In the genomic region with DNA sequence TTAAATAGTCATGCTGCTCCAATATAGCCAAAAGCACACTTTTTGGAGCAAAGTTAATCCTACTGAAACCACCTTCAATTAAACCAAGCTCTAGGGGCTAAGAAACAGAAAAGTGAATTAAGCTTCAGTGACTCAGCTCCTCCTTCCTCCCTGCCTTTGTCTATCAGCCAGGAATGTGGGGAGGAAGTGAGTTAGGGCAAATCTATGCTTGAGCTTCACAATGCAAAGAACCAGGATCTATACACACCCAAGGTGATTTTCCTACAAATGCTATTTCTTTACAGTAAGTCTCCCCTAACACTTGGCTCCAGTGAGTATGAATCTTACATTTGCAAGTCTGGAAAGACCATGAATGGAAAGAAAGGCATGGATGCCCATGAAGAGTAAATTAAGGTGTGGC, we compare ENCODE assay signal across 17 cellular contexts.
DNase-seq lines count a peak whose midpoint lies in the region; ATAC-seq, FAIRE-seq and TF ChIP-seq lines count a peak whose summit lies in the region.
"Had no signal": no experiment of that assay in that cellular context is flagged by ENCODE, and none has a peak within 500 bp of the region (broad histone marks: within the 10 kb centered on the region; RNA-seq: fewer than 3 reads in every experiment).

No MANE protein-coding gene starts in this region.

- no peak overlapping the region for H3K9ac ChIP-seq in fibroblast of lung (ENCODE audit: insufficient read depth, low read length)
- H3K9ac ChIP-seq in Karpas-422 (ENCODE audit: low read length): no peak overlapping the region

- no peak for TF ChIP-seq POLR2A in H54 (IDR thresholded peaks at IDR 0.05; ENCODE audit: low read depth, low read length)

- peak; percentile 100 for FAIRE-seq in H54 (lab: Jason Lieb, UNC)
- FAIRE-seq: GM12891, islet of Langerhans had no signal

- POLR2A ChIA-PET in RWPE1 (lab: Yijun Ruan, JAX; ENCODE audit: low non-redundant PET): no interaction called here

- H3K79me2 ChIP-seq in fibroblast of lung (ENCODE audit: control insufficient read depth, insufficient read depth, low read length) (no peaks in the 10 kb centered on the region), Karpas-422 (ENCODE audit: low read length) (no peaks in the 10 kb centered on the region)

- H3K27ac ChIP-seq in RWPE1 (no peak overlapping the region), fibroblast of lung (ENCODE audit: insufficient read depth, low read length) (no peak overlapping the region), Karpas-422 (ENCODE audit: low read length) (no peak overlapping the region)
- H3K27ac ChIP-seq: tibial nerve had no signal

- CTCF ChIA-PET in RWPE1 (lab: Yijun Ruan, JAX): interaction anchor here (0.6 kb wide), 1 partner anchor 25 kb away, joined by 3 read pairs; no protein-coding TSS in a partner anchor

- H3K4me1 ChIP-seq in fibroblast of lung (ENCODE audit: control insufficient read depth, extremely low read depth, insufficient read depth, low read length) (peaks cover 5% of the 10 kb centered on the region), Karpas-422 (ENCODE audit: low read length) (no peaks in the 10 kb centered on the region)
- H3K4me1 ChIP-seq: tibial nerve had no signal

- H2AFZ ChIP-seq in fibroblast of lung (ENCODE audit: low read length) (no peak overlapping the region), Karpas-422 (ENCODE audit: low read length) (no peak overlapping the region)

- DNase-seq in H54 (ENCODE audit: insufficient read length, low spot score) (peak; percentile 15), RWPE1 (ENCODE audit: low spot score) (peak; percentile 75), fibroblast of lung (ENCODE audit: low read depth in 2 of 2) (peak; percentile 2 to 84), retinal pigment epithelial cell (ENCODE audit: low read depth) (peak; percentile 27), Karpas-422 (no peak), SHP77 (lab: John Stamatoyannopoulos, UW) (no peak)
- DNase-seq: activated CD4-positive, alpha-beta T cell treated with anti-CD3 and anti-CD28 coated beads for 48 hours; NCI-H1930; NK-92 treated with Interleukin-12 subunit alpha and Interleukin-12 subunit beta, amount 100 ng/mL, for 24 hours had no signal

- no peak overlapping the region for H3K4me3 ChIP-seq in fibroblast of lung (replicated peaks in 1 of 4; ENCODE audit: control extremely low read depth in 1 of 4, insufficient read depth in 1 of 4, low read depth in 3 of 4, low read length in 4 of 4)
- no peak overlapping the region for H3K4me3 ChIP-seq in retinal pigment epithelial cell (ENCODE audit: low read length)
- H3K4me3 ChIP-seq in Karpas-422 (ENCODE audit: low read length): no peak overlapping the region
- H3K4me3 ChIP-seq: skin epidermis, tibial nerve had no signal

- H3K36me3 ChIP-seq in fibroblast of lung (ENCODE audit: control insufficient read depth, insufficient read depth, low read length): no peaks in the 10 kb centered on the region
- no peaks in the 10 kb centered on the region for H3K36me3 ChIP-seq in Karpas-422 (ENCODE audit: insufficient read depth, low read length)
- H3K36me3 ChIP-seq: tibial nerve had no signal

- TF ChIP-seq CTCF in RWPE1 (conservative IDR thresholded peaks at IDR 0.05; ENCODE audit: low read depth) (no peak), fibroblast of lung (conservative IDR thresholded peaks at IDR 0.05 in 1 of 2, IDR thresholded peaks at IDR 0.05 in 1 of 2; ENCODE audit: low read depth in 1 of 2, low read length in 2 of 2) (no peak), retinal pigment epithelial cell (conservative IDR thresholded peaks at IDR 0.05; ENCODE audit: low read depth, low read length) (no peak)

- H3K9me3 ChIP-seq in fibroblast of lung (ENCODE audit: control insufficient read depth, insufficient read depth, low read depth, low read length) (no peaks in the 10 kb centered on the region), Karpas-422 (ENCODE audit: low read length) (no peaks in the 10 kb centered on the region)
- H3K9me3 ChIP-seq: tibial nerve had no signal

- H3K4me2 ChIP-seq in fibroblast of lung (ENCODE audit: extremely low read depth, insufficient read depth, low read length) (no peak overlapping the region), Karpas-422 (ENCODE audit: low read depth, low read length, poor library complexity, severe bottlenecking) (no peak overlapping the region)

- ATAC-seq in GM18858 (IDR thresholded peaks at IDR 0.05; ENCODE audit: unreplicated experiment): no peak
- ATAC-seq in HG03378 (IDR thresholded peaks at IDR 0.05; ENCODE audit: unreplicated experiment): no peak
- ATAC-seq: activated T-helper 17 cell treated with anti-CD3 and anti-CD28 coated beads, Interleukin-2, amount 50 U/mL, for 72 hours; natural killer cell treated with Interleukin-12 subunit alpha and Interleukin-12 subunit beta and Interleukin-15 and Interleukin-18, amount 100 ng/mL, for 72 hours had no signal

- no peaks in the 10 kb centered on the region for H3K27me3 ChIP-seq in fibroblast of lung (ENCODE audit: control insufficient read depth, insufficient read depth, low read length)
- no peaks in the 10 kb centered on the region for H3K27me3 ChIP-seq in Karpas-422 (ENCODE audit: low read length)
- H3K27me3 ChIP-seq: tibial nerve had no signal

- H3K9me2 ChIP-seq in Karpas-422 (replicated peaks; ENCODE audit: insufficient read depth, low read length): no peaks in the 10 kb centered on the region

- H4K20me1 ChIP-seq in fibroblast of lung (ENCODE audit: control insufficient read depth, extremely low read depth, insufficient read depth, low read length) (no peaks in the 10 kb centered on the region), Karpas-422 (ENCODE audit: insufficient read depth, low read depth, low read length) (no peaks in the 10 kb centered on the region)

Comparison
In these comparisons a context has a peak if more than half of its experiments do, and no peak if none do; other contexts are left out.
1. DNase-seq: peak in H54 (single experiment), RWPE1 (single experiment), fibroblast of lung (2 of 2) and retinal pigment epithelial cell (single experiment); none in Karpas-422 (single experiment) and SHP77 (0 of 2).